In genomic region chr4:169275180-169275579, GRCh38 we compare ENCODE assay signal across 24 cellular contexts.
"Had no signal": no experiment of that assay in that cellular context is flagged by ENCODE, and none has a peak within 500 bp of the region (broad histone marks: within the 10 kb centered on the region; RNA-seq: fewer than 3 reads in every experiment).

No MANE protein-coding gene starts in this region.

- H3K4me1 ChIP-seq: gastrocnemius medialis, psoas muscle, testis had no signal

- H3K27ac Mint-ChIP-seq: effector memory CD8-positive, alpha-beta T cell; natural killer cell; stimulated activated memory B cell treated with anti-CD40 and anti-IgM and Interleukin-4, amounts not matched to agents 10 μg/mL and 1 μg/mL and 100 μg/mL, for 72 hours; type B pancreatic cell had no signal

- ATAC-seq: effector memory CD8-positive, alpha-beta T cell; gastrocnemius medialis; left ventricle myocardium superior; lower lobe of right lung; natural killer cell; psoas muscle; right cardiac atrium; stimulated activated memory B cell treated with anti-CD40 and anti-IgM and Interleukin-4, amounts not matched to agents 10 μg/mL and 1 μg/mL and 100 μg/mL, for 72 hours; stimulated activated naive CD8-positive, alpha-beta T cell treated with anti-CD3 and anti-CD28 coated beads, Interleukin-15, Interleukin-2, amounts not matched to agents 100 U/mL and 50 U/mL, for 24 hours had no signal

- H3K9me3 Mint-ChIP-seq: effector memory CD8-positive, alpha-beta T cell; natural killer cell; stimulated activated memory B cell treated with anti-CD40 and anti-IgM and Interleukin-4, amounts not matched to agents 10 μg/mL and 1 μg/mL and 100 μg/mL, for 72 hours; type B pancreatic cell had no signal

- DNase-seq: cortex of kidney; effector memory CD8-positive, alpha-beta T cell; erythroblast; esophagus squamous epithelium; foreskin fibroblast; gastrocnemius medialis; head of caudate nucleus; left ventricle myocardium superior; lower lobe of right lung; natural killer cell; occipital lobe; posterior cingulate gyrus; psoas muscle; right cardiac atrium; spleen; stimulated activated CD4-positive, alpha-beta T cell treated with anti-CD3 and anti-CD28 coated beads, Interleukin-4, amount 100 ng/mL, for 4 hours; stimulated activated naive CD8-positive, alpha-beta T cell treated with anti-CD3 and anti-CD28 coated beads, Interleukin-15, Interleukin-2, amounts not matched to agents 100 U/mL and 50 U/mL, for 24 hours; substantia nigra; testis; tibial artery had no signal

- H3K36me3 Mint-ChIP-seq: natural killer cell; stimulated activated memory B cell treated with anti-CD40 and anti-IgM and Interleukin-4, amounts not matched to agents 10 μg/mL and 1 μg/mL and 100 μg/mL, for 72 hours; type B pancreatic cell had no signal

- H3K27me3 ChIP-seq: gastrocnemius medialis, ovary, testis, tibial artery had no signal

- H3K27ac ChIP-seq: esophagus squamous epithelium, gastrocnemius medialis, lower lobe of right lung, psoas muscle, skin epidermis, spleen, testis, tibial artery had no signal

- H3K4me3 Mint-ChIP-seq: effector memory CD8-positive, alpha-beta T cell; natural killer cell; stimulated activated memory B cell treated with anti-CD40 and anti-IgM and Interleukin-4, amounts not matched to agents 10 μg/mL and 1 μg/mL and 100 μg/mL, for 72 hours; type B pancreatic cell had no signal

- H3K4me3 ChIP-seq: esophagus squamous epithelium, gastrocnemius medialis, lower lobe of right lung, ovary, psoas muscle, skin epidermis, spleen, testis, tibial artery had no signal

- H3K27me3 Mint-ChIP-seq: stimulated activated memory B cell treated with anti-CD40 and anti-IgM and Interleukin-4, amounts not matched to agents 10 μg/mL and 1 μg/mL and 100 μg/mL, for 72 hours; type B pancreatic cell had no signal

- H3K36me3 ChIP-seq: esophagus squamous epithelium, gastrocnemius medialis, lower lobe of right lung, ovary, spleen, tibial artery had no signal
